Comparison of ENCODE assay signal across 8 cellular contexts in the genomic region with DNA sequence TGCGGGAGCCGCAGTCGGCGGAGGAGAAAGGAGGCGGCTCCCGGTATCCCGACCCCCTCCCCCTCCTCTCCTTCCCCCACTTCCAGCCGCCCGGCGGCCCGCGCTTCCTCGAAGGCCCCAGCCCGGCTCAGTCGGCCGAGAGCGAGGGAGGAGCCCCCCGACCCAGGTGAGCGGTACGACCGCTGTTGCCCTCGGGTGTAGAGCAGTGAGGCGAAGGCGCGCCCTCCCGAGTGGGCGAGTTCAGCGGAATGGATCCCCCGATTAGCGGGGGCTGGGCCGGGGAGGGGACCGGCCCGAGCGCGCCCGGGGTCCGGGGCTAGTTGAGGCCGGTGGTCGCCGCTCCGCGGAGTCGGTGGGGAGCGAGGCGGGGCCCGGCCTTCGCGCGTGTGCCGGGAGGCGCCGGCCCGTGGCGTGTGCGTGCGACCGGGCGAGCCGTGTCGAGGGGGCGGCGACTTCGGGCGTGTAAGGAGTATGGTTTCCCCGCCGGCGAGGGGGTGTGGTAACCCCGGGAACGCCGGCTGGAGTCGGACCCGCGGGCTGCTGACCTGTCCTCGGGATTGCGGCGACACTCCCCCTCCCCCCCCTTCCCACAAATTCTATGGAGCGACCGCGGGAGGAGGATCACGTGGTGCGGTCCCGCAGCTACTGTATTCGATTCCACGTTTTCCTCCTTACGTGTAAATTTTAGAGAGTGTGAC. TPM values are rescaled to one million over a fixed set of nuclear protein-coding genes. Genes with fewer than 3 reads are reported as not detected.
DNase-seq lines count a peak whose midpoint lies in the region; ATAC-seq, FAIRE-seq and TF ChIP-seq lines count a peak whose summit lies in the region.

No MANE protein-coding gene starts in this region.

- no peak for DNase-seq in AG09309 (ENCODE audit: low read depth)
- DNase-seq in HK-2 (ENCODE audit: unreplicated experiment): peak; percentile 42
- DNase-seq in bronchial epithelial cell (ENCODE audit: low read depth): no peak
- peak; percentile 57 for DNase-seq in kidney tubule cell (ENCODE audit: low spot score)
- DNase-seq in stimulated activated CD4-positive, alpha-beta T cell treated with anti-CD3 and anti-CD28 coated beads, Interleukin-1b, Interleukin-23, amount 100 ng/mL, for 48 hours: peak; percentile 26
- DNase-seq in COR-L47 (lab: John Stamatoyannopoulos, UW): no peak

- no peaks in the 10 kb centered on the region for H3K36me3 ChIP-seq in bronchial epithelial cell (ENCODE audit: control insufficient read depth, insufficient read depth, low read length)

- ATAC-seq in GM19372 (IDR thresholded peaks at IDR 0.05; ENCODE audit: low read depth, unreplicated experiment): peak; percentile 26

- peak overlapping the region; percentile 67 for H3K4me3 ChIP-seq in AG09309 (ENCODE audit: control insufficient read depth, low read depth, low read length)
- H3K4me3 ChIP-seq in bronchial epithelial cell (ENCODE audit: low read depth, low read length): peak overlapping the region; percentile 95

- peak overlapping the region; percentile 93 for H3K27ac ChIP-seq in VCaP

- no peaks in the 10 kb centered on the region for H3K27me3 ChIP-seq in bronchial epithelial cell (ENCODE audit: control insufficient read depth, insufficient read depth, low read length)

- TF ChIP-seq CTCF in AG09309 (IDR thresholded peaks at IDR 0.05; ENCODE audit: control insufficient read depth, insufficient read depth, low read depth, low read length, missing control alignments) (no peak), VCaP (conservative IDR thresholded peaks at IDR 0.05) (no peak), bronchial epithelial cell (IDR thresholded peaks at IDR 0.05; ENCODE audit: insufficient read depth, low read length, severe bottlenecking) (no peak)

- FAIRE-seq in bronchial epithelial cell (lab: Jason Lieb, UNC): no peak

RNA-seq across cellular contexts. Expression of gene RIMKLB, which starts 0.5 kb away (rescaled TPM):
- 36.7 and 42.6 TPM in 2 replicates for total RNA-seq in bronchial epithelial cell

RNA-seq across cellular contexts. Expression of gene MFAP5, which starts 35.7 kb away (rescaled TPM):
- 6.6 and 9.0 TPM in 2 replicates for total RNA-seq in bronchial epithelial cell

Comparison
In these comparisons a context has a peak if more than half of its experiments do, and no peak if none do; other contexts are left out.
1. DNase-seq: peak in HK-2 (single experiment), kidney tubule cell (single experiment) and stimulated activated CD4-positive, alpha-beta T cell treated with anti-CD3 and anti-CD28 coated beads, Interleukin-1b, Interleukin-23, amount 100 ng/mL, for 48 hours (single experiment); none in AG09309 (single experiment), bronchial epithelial cell (single experiment) and COR-L47 (single experiment).